Comparison of ENCODE assay signal across 8 cellular contexts in the genomic region with DNA sequence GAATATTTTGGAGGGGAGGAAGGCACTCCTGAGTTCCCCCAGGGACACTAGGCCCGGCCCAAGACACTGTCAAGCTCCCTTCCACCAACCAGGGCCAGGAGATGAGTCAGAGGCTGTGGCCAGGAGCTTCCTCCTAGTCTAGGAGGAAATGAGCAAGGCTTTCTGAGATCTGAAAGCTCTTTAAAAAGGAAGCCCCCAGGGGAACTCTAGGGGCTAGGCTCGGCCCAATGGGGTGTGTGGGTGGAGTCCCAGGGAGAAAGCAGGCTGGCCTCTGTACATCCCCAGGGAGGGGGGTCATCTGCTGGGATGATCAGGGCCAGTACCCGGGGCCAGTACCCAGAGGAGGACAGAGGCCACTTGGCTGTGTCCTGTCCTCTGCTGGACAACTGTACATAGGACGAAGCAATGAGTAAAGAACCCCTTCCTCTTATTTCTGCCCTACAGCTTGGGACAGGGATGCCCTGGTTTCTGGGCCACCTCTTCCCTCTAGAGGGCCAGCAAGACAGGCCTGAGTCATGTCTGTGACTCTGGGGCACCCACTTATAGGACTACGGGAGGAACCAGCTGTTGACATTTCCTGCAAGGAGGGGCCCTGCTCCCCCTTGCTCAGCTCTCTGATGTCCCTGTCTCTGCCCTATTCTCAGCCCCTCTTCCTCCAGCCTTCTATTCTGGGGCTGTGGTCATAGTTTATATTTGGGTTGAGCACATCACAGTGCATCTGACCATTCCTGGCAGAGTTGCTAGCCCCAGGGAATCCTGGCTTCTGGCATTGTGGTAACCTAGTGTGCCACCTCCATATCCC. TPM values are rescaled to one million over a fixed set of nuclear protein-coding genes. Genes with fewer than 3 reads are reported as not detected.
A peak's percentile ranks its signal among the peaks of the same experiment; 100 is the strongest.
DNase-seq lines count a peak whose midpoint lies in the region; ATAC-seq, FAIRE-seq and TF ChIP-seq lines count a peak whose summit lies in the region.

No MANE protein-coding gene starts in this region.

- peaks cover 6% of the 10 kb centered on the region for H3K36me3 Mint-ChIP-seq in activated naive CD8-positive, alpha-beta T cell treated with anti-CD3 and anti-CD28 coated beads, Interleukin-2, amount 10 ng/mL, durations not matched to agents 7 days and 5 days

- no peak for TF ChIP-seq CTCF in A549 (IDR thresholded peaks at IDR 0.05)

- no peak for TF ChIP-seq RAD21 in A549 (conservative IDR thresholded peaks at IDR 0.05 in 1 of 2, IDR thresholded peaks at IDR 0.05 in 1 of 2)

- H3K4me1 Mint-ChIP-seq in activated naive CD8-positive, alpha-beta T cell treated with anti-CD3 and anti-CD28 coated beads, Interleukin-2, amount 10 ng/mL, durations not matched to agents 7 days and 5 days: peaks cover 44% of the 10 kb centered on the region

- no peak for FAIRE-seq in A549 (lab: Jason Lieb, UNC)

- peak overlapping the region; percentile 97 for H3K4me2 ChIP-seq in A549

- peaks cover 4% of the 10 kb centered on the region for H3K27me3 Mint-ChIP-seq in activated naive CD8-positive, alpha-beta T cell treated with anti-CD3 and anti-CD28 coated beads, Interleukin-2, amount 10 ng/mL, durations not matched to agents 7 days and 5 days

- H3K9me3 ChIP-seq in A549: no peaks in the 10 kb centered on the region

- peaks cover 72% of the 10 kb centered on the region for H3K4me1 ChIP-seq in A549

- H3K27ac ChIP-seq in A549: peak overlapping the region; percentile 91 to 98

- peak; percentile 23 to 41 for ATAC-seq in A549
- ATAC-seq in GM18873 (IDR thresholded peaks at IDR 0.05; ENCODE audit: low FRiP score, unreplicated experiment): peak; percentile 45
- peak; percentile 48 for ATAC-seq in HG03135 (IDR thresholded peaks at IDR 0.05; ENCODE audit: unreplicated experiment)
- peak; percentile 19 for ATAC-seq in SK-N-SH treated with all-trans-retinoic acid at 6 μM for 48 hours
- peak; percentile 74 for ATAC-seq in activated naive CD8-positive, alpha-beta T cell treated with anti-CD3 and anti-CD28 coated beads, Interleukin-2, amount 10 ng/mL, durations not matched to agents 7 days and 5 days (ENCODE audit: low read depth)

- TF ChIP-seq POLR2A in A549 (IDR thresholded peaks at IDR 0.05; ENCODE audit: low read length): no peak

- TF ChIP-seq EP300 in A549 (IDR thresholded peaks at IDR 0.05): no peak

- no peaks in the 10 kb centered on the region for H3K9me3 Mint-ChIP-seq in activated naive CD8-positive, alpha-beta T cell treated with anti-CD3 and anti-CD28 coated beads, Interleukin-2, amount 10 ng/mL, durations not matched to agents 7 days and 5 days

- H3K4me3 ChIP-seq in A549: peak overlapping the region; percentile 74; the same call in 1 of the 3 replicates

- CTCF ChIA-PET in A549 (lab: Yijun Ruan, JAX): interaction anchor here (0.6 to 9.7 kb wide), 15 partner anchors 11 to 266 kb away, joined by 3 to 138 read pairs (median 4); a partner anchor contains a TSS

- peak overlapping the region; percentile 82 for H3K4me3 Mint-ChIP-seq in activated naive CD8-positive, alpha-beta T cell treated with anti-CD3 and anti-CD28 coated beads, Interleukin-2, amount 10 ng/mL, durations not matched to agents 7 days and 5 days

- peak overlapping the region; percentile 96 for H3K27ac Mint-ChIP-seq in activated naive CD8-positive, alpha-beta T cell treated with anti-CD3 and anti-CD28 coated beads, Interleukin-2, amount 10 ng/mL, durations not matched to agents 7 days and 5 days

- 7% methylated on average over 5 of the region's 5 CpGs for WGBS in A549 (ENCODE audit: missing lambda C conversion rate)

- POLR2A ChIA-PET in A549 (lab: Yijun Ruan, JAX): interaction anchor here (1.0 to 2.0 kb wide), 3 partner anchors 17 to 71 kb away, joined by 3 to 12 read pairs (median 3); a partner anchor contains a TSS
- POLR2A ChIA-PET in activated naive CD8-positive, alpha-beta T cell treated with anti-CD3 and anti-CD28 coated beads, Interleukin-2, amount 10 ng/mL, durations not matched to agents 7 days and 5 days (lab: Charles Lee): interaction anchor here (0.5 to 9.4 kb wide), 9 partner anchors 9 to 248 kb away, joined by 3 to 130 read pairs (median 6); a partner anchor contains a TSS

- peak; percentile 80 to 82 for DNase-seq in A549 (ENCODE audit: low read depth in 1 of 2, low spot score in 1 of 2)
- DNase-seq in activated naive CD8-positive, alpha-beta T cell treated with anti-CD3 and anti-CD28 coated beads, Interleukin-2, amount 10 ng/mL, durations not matched to agents 7 days and 5 days: peak; percentile 72
- peak; percentile 92 for DNase-seq in hepatic stellate cell (ENCODE audit: low spot score)
- peak; percentile 48 to 57 for DNase-seq in stimulated activated CD4-positive, alpha-beta T cell treated with anti-CD3 and anti-CD28 coated beads, Interleukin-15, amount 100 ng/mL, for 1 hour (ENCODE audit: low read depth in 1 of 2, low spot score in 1 of 2)
- DNase-seq in NCI-H345 (lab: John Stamatoyannopoulos, UW): no peak

TF ChIP-seq in A549, 52 proteins besides CTCF, POLR2A, EP300 and RAD21:
- no peak for TF ChIP-seq RCOR1 (IDR thresholded peaks at IDR 0.05; ENCODE audit: low read depth, low read length)
- no peak for TF ChIP-seq FOSL2 (IDR thresholded peaks at IDR 0.05)
- TF ChIP-seq FOSL2 (CRISPR knock-in tag; IDR thresholded peaks at IDR 0.05): peak; percentile 64; the same call in 1 of the 2 replicates
- no peak for TF ChIP-seq JUN (IDR thresholded peaks at IDR 0.05)
- no peak for TF ChIP-seq CBX8 (IDR thresholded peaks at IDR 0.05)

TF ChIP-seq in SK-N-SH treated with all-trans-retinoic acid at 6 μM for 48 hours, 23 proteins besides CTCF, POLR2A, EP300 and RAD21:
- TF ChIP-seq ZFP3 (CRISPR knock-in tag; IDR thresholded peaks at IDR 0.05): no peak
- no peak for TF ChIP-seq SNAI2 (CRISPR knock-in tag; IDR thresholded peaks at IDR 0.05)
- TF ChIP-seq ZNF70 (CRISPR knock-in tag; IDR thresholded peaks at IDR 0.05): no peak
- TF ChIP-seq ESRRG (CRISPR knock-in tag; IDR thresholded peaks at IDR 0.05): no peak

RNA-seq across cellular contexts. Expression of a gene that starts 2.7 kb away (rescaled TPM):
- polyA plus RNA-seq in A549 (2011; rRNA removed) (16.1 and 18.1 TPM in 2 replicates), A549 (2017; fragmentation: RNase III; extraction: RNeasy Plus Mini Kit Qiagen cat#74134 plus additional on column Dnase treatment) (29.1 to 34.2 TPM (median 33.6 TPM) in 3 replicates)
- 34.2 and 36.9 TPM in 2 replicates for polyA plus RNA-seq in A549 (2012; cell fraction: cytosol; rRNA removed)
- 169 and 214 TPM in 2 replicates for polyA plus RNA-seq in A549 (2012; cell fraction: nucleus; rRNA removed)
- 23.2 and 31.8 TPM in 2 replicates for polyA minus RNA-seq in A549 (2011; rRNA and poly(A)+ RNA removed)
- 10 to 100 TPM; 92.2 to 92.8 TPM for total RNA-seq in activated naive CD8-positive, alpha-beta T cell treated with anti-CD3 and anti-CD28 coated beads, Interleukin-2, amount 10 ng/mL, durations not matched to agents 7 days and 5 days

RNA-seq across cellular contexts. Expression of a gene that starts 4.2 kb away (rescaled TPM):
- 0.83 and 1.1 TPM in 2 replicates for polyA plus RNA-seq in A549 (2011; rRNA removed)
- 1.2 and 1.3 TPM in 2 replicates for polyA plus RNA-seq in A549 (2012; cell fraction: cytosol; rRNA removed)
- 8.4 and 9.9 TPM in 2 replicates for polyA plus RNA-seq in A549 (2012; cell fraction: nucleus; rRNA removed)
- 1.6 to 2.6 TPM (median 2.5 TPM) in 3 replicates for polyA plus RNA-seq in A549 (2017; fragmentation: RNase III; extraction: RNeasy Plus Mini Kit Qiagen cat#74134 plus additional on column Dnase treatment)
- 0.99 and 1.6 TPM in 2 replicates for polyA minus RNA-seq in A549 (2011; rRNA and poly(A)+ RNA removed)
- 1 to 10 TPM; 3.5 to 4.5 TPM for total RNA-seq in activated naive CD8-positive, alpha-beta T cell treated with anti-CD3 and anti-CD28 coated beads, Interleukin-2, amount 10 ng/mL, durations not matched to agents 7 days and 5 days

RNA-seq across cellular contexts. Expression of a gene that starts 17.7 kb away (rescaled TPM):
- polyA plus RNA-seq in A549 (2011; rRNA removed) (70.2 and 73.5 TPM in 2 replicates), A549 (2017; fragmentation: RNase III; extraction: RNeasy Plus Mini Kit Qiagen cat#74134 plus additional on column Dnase treatment) (103 to 114 TPM (median 114 TPM) in 3 replicates)
- 117 and 121 TPM in 2 replicates for polyA plus RNA-seq in A549 (2012; cell fraction: cytosol; rRNA removed)
- polyA plus RNA-seq in A549 (2012; cell fraction: nucleus; rRNA removed): 96.8 and 125 TPM in 2 replicates
- polyA minus RNA-seq in A549 (2011; rRNA and poly(A)+ RNA removed): 61.1 and 70.3 TPM in 2 replicates
- total RNA-seq in activated naive CD8-positive, alpha-beta T cell treated with anti-CD3 and anti-CD28 coated beads, Interleukin-2, amount 10 ng/mL, durations not matched to agents 7 days and 5 days: 10 to 100 TPM; 30.3 to 30.5 TPM

RNA-seq across cellular contexts. Expression of a gene that starts 34.7 kb away (rescaled TPM):
- polyA plus RNA-seq in A549 (2011; rRNA removed) (10.0 and 17.7 TPM in 2 replicates), A549 (2017; fragmentation: RNase III; extraction: RNeasy Plus Mini Kit Qiagen cat#74134 plus additional on column Dnase treatment) (15.6 to 16.6 TPM (median 15.9 TPM) in 3 replicates)
- polyA plus RNA-seq in A549 (2012; cell fraction: cytosol; rRNA removed): 16.6 and 21.7 TPM in 2 replicates
- polyA plus RNA-seq in A549 (2012; cell fraction: nucleus; rRNA removed): 99.4 and 105 TPM in 2 replicates
- polyA minus RNA-seq in A549 (2011; rRNA and poly(A)+ RNA removed): 21.7 and 24.1 TPM in 2 replicates
- total RNA-seq in activated naive CD8-positive, alpha-beta T cell treated with anti-CD3 and anti-CD28 coated beads, Interleukin-2, amount 10 ng/mL, durations not matched to agents 7 days and 5 days: 10 to 100 TPM; 15.7 to 18.2 TPM

RNA-seq across cellular contexts. Expression of a gene that starts 45.7 kb away (rescaled TPM):
- 0.62 and 1.0 TPM in 2 replicates for polyA plus RNA-seq in A549 (2011; rRNA removed)
- polyA plus RNA-seq in A549 (2012; cell fraction: cytosol; rRNA removed): 2.0 and 2.1 TPM in 2 replicates
- 13.0 and 15.7 TPM in 2 replicates for polyA plus RNA-seq in A549 (2012; cell fraction: nucleus; rRNA removed)
- polyA plus RNA-seq in A549 (2017; fragmentation: RNase III; extraction: RNeasy Plus Mini Kit Qiagen cat#74134 plus additional on column Dnase treatment): 1.3 to 1.5 TPM (median 1.4 TPM) in 3 replicates
- 0.78 and 1.2 TPM in 2 replicates for polyA minus RNA-seq in A549 (2011; rRNA and poly(A)+ RNA removed)
- 1 to 10 TPM; 7.6 to 9.4 TPM for total RNA-seq in activated naive CD8-positive, alpha-beta T cell treated with anti-CD3 and anti-CD28 coated beads, Interleukin-2, amount 10 ng/mL, durations not matched to agents 7 days and 5 days

Comparison
In these comparisons a context has a peak if more than half of its experiments do, and no peak if none do; other contexts are left out.
1. ATAC-seq: peak in every context shown above with its lines; median percentile 74 in activated naive CD8-positive, alpha-beta T cell treated with anti-CD3 and anti-CD28 coated beads, Interleukin-2, amount 10 ng/mL, durations not matched to agents 7 days and 5 days; 48 in HG03135; 45 in GM18873; 32 in A549; 19 in SK-N-SH treated with all-trans-retinoic acid at 6 μM for 48 hours.